ENCODE assay signal across 14 cellular contexts in the genomic region with DNA sequence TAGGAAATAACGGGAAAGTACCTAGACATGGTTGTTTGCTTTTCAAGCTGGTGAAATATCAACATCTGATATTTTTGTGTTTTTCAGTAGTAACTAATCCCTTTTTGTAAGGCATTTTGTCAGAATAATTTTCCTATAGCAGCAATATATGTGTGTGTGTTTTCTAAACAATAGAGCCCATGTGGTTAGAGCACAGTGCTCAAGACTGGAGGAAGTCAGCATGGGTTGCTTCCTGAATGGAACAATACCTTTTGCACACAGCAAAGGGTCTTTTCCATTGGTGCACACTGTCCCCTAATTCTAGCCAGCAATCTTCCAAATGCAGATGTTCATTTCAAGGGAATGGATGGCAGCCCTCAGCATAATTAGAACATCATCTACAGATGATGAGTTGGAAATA.
DNase-seq lines count a peak whose midpoint lies in the region; ATAC-seq and TF ChIP-seq lines count a peak whose summit lies in the region.
"Had no signal": no experiment of that assay in that cellular context is flagged by ENCODE, and none has a peak within 500 bp of the region (broad histone marks: within the 10 kb centered on the region; RNA-seq: fewer than 3 reads in every experiment).

No MANE protein-coding gene starts in this region.

- H3K23me2 ChIP-seq in H9 (ENCODE audit: insufficient read length, low read depth, low read length, poor library complexity, severe bottlenecking) = no peaks in the 10 kb centered on the region

- H3K14ac ChIP-seq in IMR-90 (replicated peaks; ENCODE audit: low read depth, low read length) (peak overlapping the region; percentile 88), H9 (ENCODE audit: insufficient read depth, low read length) (no peak overlapping the region)

- DNase-seq in IMR-90 = no peak
- no peak for DNase-seq in endothelial cell (ENCODE audit: low spot score)
- no peak for DNase-seq in suprapubic skin (ENCODE audit: low spot score in 2 of 2)
- no peak for DNase-seq in H9
- DNase-seq in PC-9 = no peak
- no peak for DNase-seq in sciatic nerve (ENCODE audit: low spot score)
- DNase-seq: activated B cell treated with CpG ODN at 0.5 μM for 24 hours; activated CD8-positive, alpha-beta memory T cell treated with anti-CD3 and anti-CD28 coated beads, Interleukin-2, amount 50 U/mL, for 48 hours; MV-4-11; NCI-H2227 treated with DMSO at 0.1 percent for 48 hours; stimulated activated naive CD8-positive, alpha-beta T cell treated with anti-CD3 and anti-CD28 coated beads, Interleukin-15, amount 100 ng/mL, for 72 hours had no signal

- ATAC-seq in IMR-90 (ENCODE audit: low read depth) (no peak), HG03565 (IDR thresholded peaks at IDR 0.05; ENCODE audit: unreplicated experiment) (no peak), sciatic nerve (no peak)
- ATAC-seq: stimulated activated naive CD8-positive, alpha-beta T cell treated with anti-CD3 and anti-CD28 coated beads, Interleukin-15, amount 100 ng/mL, for 72 hours had no signal

- peak overlapping the region; percentile 18; the same call in 1 of the 2 replicates for H3K4me2 ChIP-seq in IMR-90 (ENCODE audit: low read depth, low read length)
- H3K4me2 ChIP-seq in H9 (ENCODE audit: insufficient read depth, insufficient read length, low read length) = no peak overlapping the region
- H3K4me2 ChIP-seq in PC-9 = no peak overlapping the region

- H3K4ac ChIP-seq in IMR-90 (ENCODE audit: low read depth, low read length) (peak overlapping the region; percentile 93), H9 (ENCODE audit: low read depth, low read length) (no peak overlapping the region)

- H3K79me1 ChIP-seq in IMR-90 (ENCODE audit: low read depth in 1 of 2, low read length in 2 of 2) (no peaks in the 10 kb centered on the region), H9 (ENCODE audit: insufficient read depth, low read depth, low read length, poor library complexity, severe bottlenecking) (no peaks in the 10 kb centered on the region)

- no peaks in the 10 kb centered on the region for H4K20me1 ChIP-seq in IMR-90 (ENCODE audit: insufficient read depth, low read length)
- H4K20me1 ChIP-seq in H9 (ENCODE audit: control insufficient read depth, insufficient read depth, insufficient read length) = no peaks in the 10 kb centered on the region
- H4K20me1 ChIP-seq in PC-9 (ENCODE audit: insufficient read depth) = no peaks in the 10 kb centered on the region

- H4K91ac ChIP-seq in IMR-90 (ENCODE audit: insufficient read depth, low read depth, low read length) (peak overlapping the region; percentile 94), H9 (ENCODE audit: insufficient read length, low read depth, low read length) (no peak overlapping the region)

- peak overlapping the region; percentile 59; the same call in 1 of the 2 replicates for H3K56ac ChIP-seq in IMR-90 (ENCODE audit: extremely low read depth, insufficient read depth, low read length)
- no peak overlapping the region for H3K56ac ChIP-seq in H9 (ENCODE audit: insufficient read length, low read depth, low read length)

- H3K4me1 ChIP-seq in IMR-90 (ENCODE audit: control insufficient read depth, insufficient read depth, low read length) (peaks cover 14% of the 10 kb centered on the region), mucosa of rectum (ENCODE audit: control insufficient read depth in 2 of 2, insufficient read depth in 2 of 2, low read length in 2 of 2) (peaks cover 3% of the 10 kb centered on the region in 2 donors), suprapubic skin (no peaks in the 10 kb centered on the region), H9 (ENCODE audit: insufficient read depth, low read length) (no peaks in the 10 kb centered on the region; the same call in 1 of the 2 replicates), PC-9 (replicated peaks; ENCODE audit: insufficient read depth) (no peaks in the 10 kb centered on the region)

- H3K27ac ChIP-seq in IMR-90 (ENCODE audit: insufficient read depth, low read length) = peak overlapping the region; percentile 73
- peak overlapping the region; percentile 46 to 75 for H3K27ac ChIP-seq in mucosa of rectum (ENCODE audit: low read depth in 2 of 2, low read length in 2 of 2)
- H3K27ac ChIP-seq in suprapubic skin = peak overlapping the region; percentile 40
- H3K27ac ChIP-seq in H9 (ENCODE audit: insufficient read length, low read depth, low read length) = no peak overlapping the region
- no peak overlapping the region for H3K27ac ChIP-seq in PC-9

- no peak overlapping the region for H3T11ph ChIP-seq in H9 (ENCODE audit: low read length)

- no peak overlapping the region for H2BK12ac ChIP-seq in H9 (ENCODE audit: insufficient read length, low read depth, low read length)

- no peak overlapping the region for H2AK9ac ChIP-seq in IMR-90 (replicated peaks; ENCODE audit: low read depth, low read length, poor library complexity)

- H2BK5ac ChIP-seq in IMR-90 (ENCODE audit: low read depth, low read length, poor library complexity, severe bottlenecking) = peak overlapping the region; percentile 90
- no peak overlapping the region for H2BK5ac ChIP-seq in H9 (ENCODE audit: insufficient read length, low read length)

- peak overlapping the region; percentile 96 for H3K18ac ChIP-seq in IMR-90 (ENCODE audit: low read depth, low read length)
- no peak overlapping the region for H3K18ac ChIP-seq in H9 (ENCODE audit: insufficient read length, low read depth, low read length)

- H3K27me3 Mint-ChIP-seq in endothelial cell (ENCODE audit: unreplicated experiment) (no peaks in the 10 kb centered on the region), H9 (ENCODE audit: low read depth) (peaks cover 5% of the 10 kb centered on the region)

- intact Hi-C loops in IMR-90 (cut with micrococcal nuclease) (loop anchor here (1.0 kb wide), 1 partner anchor 74 kb away; no protein-coding TSS in a partner anchor), PC-9 (cut with micrococcal nuclease; ENCODE audit: unreplicated experiment) (no loop called here), sciatic nerve (cut with DNase I) (no loop called here)

- TF ChIP-seq POLR2A in IMR-90 (IDR thresholded peaks at IDR 0.05; ENCODE audit: low read depth, low read length) = no peak
- TF ChIP-seq POLR2A in suprapubic skin (IDR thresholded peaks at IDR 0.05) = no peak

- H2AK5ac ChIP-seq in IMR-90 (ENCODE audit: low read depth, low read length) (peak overlapping the region; percentile 93), H9 (ENCODE audit: insufficient read length, low read length) (no peak overlapping the region)

- TF ChIP-seq RAD21 in IMR-90 (IDR thresholded peaks at IDR 0.05; ENCODE audit: low read length) = no peak

- H3K9me2 ChIP-seq in PC-9 (ENCODE audit: insufficient read depth) = no peaks in the 10 kb centered on the region

- POLR2A ChIA-PET in IMR-90 (lab: Charles Lee; ENCODE audit: unreplicated experiment) = no interaction called here
- POLR2A ChIA-PET in PC-9 (lab: Charles Lee; ENCODE audit: unreplicated experiment) = interaction anchor here (0.7 kb wide), 1 partner anchor 125 kb away, joined by 3 read pairs; no protein-coding TSS in a partner anchor

- H3K9me3 Mint-ChIP-seq in endothelial cell (ENCODE audit: unreplicated experiment) = no peaks in the 10 kb centered on the region
- H3K9me3 Mint-ChIP-seq in H9 = no peaks in the 10 kb centered on the region
- H3K9me3 Mint-ChIP-seq: activated B cell treated with CpG ODN at 0.5 μM for 24 hours; activated naive CD4-positive, alpha-beta T cell treated with anti-CD3 and anti-CD28 coated beads, Interleukin-2, amount 50 U/mL, for 24 hours; stimulated activated naive CD8-positive, alpha-beta T cell treated with anti-CD3 and anti-CD28 coated beads, Interleukin-15, amount 100 ng/mL, for 72 hours had no signal

- H3K23ac ChIP-seq in IMR-90 (ENCODE audit: low read depth, low read length) (peak overlapping the region; percentile 54), H9 (ENCODE audit: insufficient read length, low read depth, low read length) (no peak overlapping the region)

- CTCF ChIA-PET in IMR-90 (lab: Yijun Ruan, JAX) = interaction anchor here (0.5 kb wide), 1 partner anchor 13 kb away, joined by 3 read pairs; no protein-coding TSS in a partner anchor
- CTCF ChIA-PET in PC-9 (lab: Charles Lee) = no interaction called here

- H3K79me2 ChIP-seq in H9 (ENCODE audit: insufficient read depth, low read length) (no peaks in the 10 kb centered on the region), PC-9 (ENCODE audit: low read depth) (no peaks in the 10 kb centered on the region)

- BruUV-seq in IMR-90 (replicated peaks; lab: Mats Ljungman, UMichigan) = no TSS peak
- BruUV-seq in PC-9 (replicated peaks; lab: Mats Ljungman, UMichigan) = no TSS peak

- no peak for TF ChIP-seq CTCF in IMR-90 (conservative IDR thresholded peaks at IDR 0.05; ENCODE audit: low read depth, low read length)
- no peak for TF ChIP-seq CTCF in endothelial cell (IDR thresholded peaks at IDR 0.05; ENCODE audit: unreplicated experiment)
- TF ChIP-seq CTCF in suprapubic skin (IDR thresholded peaks at IDR 0.05) = no peak
- TF ChIP-seq CTCF in H9 (conservative IDR thresholded peaks at IDR 0.05) = no peak
- TF ChIP-seq CTCF in PC-9 (conservative IDR thresholded peaks at IDR 0.05) = no peak

- no peak overlapping the region for H3K4me3 ChIP-seq in IMR-90 (ENCODE audit: insufficient read depth, low read depth, low read length)
- no peak overlapping the region for H3K4me3 ChIP-seq in mucosa of rectum (ENCODE audit: low read length in 2 of 2)
- H3K4me3 ChIP-seq in suprapubic skin = no peak overlapping the region
- H3K4me3 ChIP-seq in PC-9 = no peak overlapping the region

- WGBS in IMR-90 (ENCODE audit: extremely low coverage in 2 of 2, insufficient read length in 1 of 2), 2 experiments = no CpG with 5 or more reads among the region's 1 CpG
- WGBS in suprapubic skin = 81% methylated on average over 1 of the region's 1 CpG
- no CpG with 5 or more reads among the region's 1 CpG for WGBS in H9 (ENCODE audit: extremely low coverage, insufficient read length, low lambda C conversion rate)

- H2BK20ac ChIP-seq in IMR-90 (ENCODE audit: low read depth, low read length) = peak overlapping the region; percentile 66
- H2BK20ac ChIP-seq in H9 (ENCODE audit: low read depth, low read length, poor library complexity, severe bottlenecking) = no peak overlapping the region

- in situ Hi-C loops in IMR-90 (cut with MboI; ENCODE audit: low sequenced_read_pairs) = no loop called here

- peak overlapping the region; percentile 98 for H4K5ac ChIP-seq in IMR-90 (ENCODE audit: low read depth, low read length)
- H4K5ac ChIP-seq in H9 (ENCODE audit: insufficient read length, low read depth, low read length) = no peak overlapping the region

- no peaks in the 10 kb centered on the region for H3K9me3 ChIP-seq in IMR-90 (ENCODE audit: control insufficient read depth, insufficient read depth, low read length)
- H3K9me3 ChIP-seq in mucosa of rectum (ENCODE audit: control insufficient read depth in 2 of 2, low read length in 2 of 2) = no peaks in the 10 kb centered on the region
- no peaks in the 10 kb centered on the region for H3K9me3 ChIP-seq in suprapubic skin
- no peaks in the 10 kb centered on the region for H3K9me3 ChIP-seq in H9 (ENCODE audit: control insufficient read depth, low read depth, low read length)
- H3K9me3 ChIP-seq in PC-9 (ENCODE audit: insufficient read depth, low read depth) = no peaks in the 10 kb centered on the region

- H2BK15ac ChIP-seq in IMR-90 (ENCODE audit: low read depth, low read length) (peak overlapping the region; percentile 96), H9 (ENCODE audit: low read depth, low read length) (no peak overlapping the region)

- H2BK120ac ChIP-seq in IMR-90 (ENCODE audit: low read depth, low read length) (peak overlapping the region; percentile 93), H9 (ENCODE audit: low read depth, low read length, poor library complexity, severe bottlenecking) (no peak overlapping the region)

- H3F3A ChIP-seq in PC-9 (ENCODE audit: insufficient read depth, low read depth) = no peaks in the 10 kb centered on the region

- H2AFZ ChIP-seq in IMR-90 (replicated peaks; ENCODE audit: low read length, poor library complexity) (peak overlapping the region; percentile 26), H9 (ENCODE audit: low read length) (no peak overlapping the region), PC-9 (no peak overlapping the region)

- H3K36me3 Mint-ChIP-seq in endothelial cell (ENCODE audit: low read depth, unreplicated experiment) (no peaks in the 10 kb centered on the region), H9 (ENCODE audit: insufficient read depth in 1 of 3, low read depth in 3 of 3) (no peaks in the 10 kb centered on the region)

- no peak for TF ChIP-seq EP300 in suprapubic skin (IDR thresholded peaks at IDR 0.05)

- H3K9me1 ChIP-seq in IMR-90 (ENCODE audit: insufficient read depth, low read length) = peaks cover 10% of the 10 kb centered on the region

- H3K27me3 ChIP-seq in IMR-90 (ENCODE audit: control insufficient read depth, insufficient read depth, low read length) (no peaks in the 10 kb centered on the region), mucosa of rectum (ENCODE audit: control insufficient read depth in 2 of 2, insufficient read depth in 2 of 2, low read length in 2 of 2) (no peaks in the 10 kb centered on the region), suprapubic skin (no peaks in the 10 kb centered on the region), H9 (ENCODE audit: insufficient read depth, low read length) (no peaks in the 10 kb centered on the region), PC-9 (ENCODE audit: insufficient read depth, low read depth) (no peaks in the 10 kb centered on the region)

- no peaks in the 10 kb centered on the region for H3K36me3 ChIP-seq in IMR-90 (ENCODE audit: control insufficient read depth, insufficient read depth, low read length)
- no peaks in the 10 kb centered on the region for H3K36me3 ChIP-seq in mucosa of rectum (ENCODE audit: control insufficient read depth in 2 of 2, insufficient read depth in 2 of 2, low read length in 2 of 2)
- no peaks in the 10 kb centered on the region for H3K36me3 ChIP-seq in suprapubic skin
- H3K36me3 ChIP-seq in PC-9 (ENCODE audit: low read depth) = no peaks in the 10 kb centered on the region

- H3K27ac Mint-ChIP-seq in endothelial cell (ENCODE audit: unreplicated experiment) (peak overlapping the region; percentile 86), H9 (no peak overlapping the region)
- H3K27ac Mint-ChIP-seq: activated B cell treated with CpG ODN at 0.5 μM for 24 hours; activated naive CD4-positive, alpha-beta T cell treated with anti-CD3 and anti-CD28 coated beads, Interleukin-2, amount 50 U/mL, for 24 hours; stimulated activated naive CD8-positive, alpha-beta T cell treated with anti-CD3 and anti-CD28 coated beads, Interleukin-15, amount 100 ng/mL, for 72 hours had no signal

- peak overlapping the region; percentile 78 to 83 for H4K8ac ChIP-seq in IMR-90 (ENCODE audit: low read depth in 2 of 2, low read length in 2 of 2)
- H4K8ac ChIP-seq in H9 (replicated peaks; ENCODE audit: insufficient read length, low read depth, low read length) = no peak overlapping the region

- peak overlapping the region; percentile 40; the same call in 1 of the 2 replicates for H3K9ac ChIP-seq in IMR-90 (ENCODE audit: low read depth, low read length)
- H3K9ac ChIP-seq in mucosa of rectum (ENCODE audit: low read depth in 1 of 2, low read length in 2 of 2) = no peak overlapping the region
- H3K9ac ChIP-seq in H9 (ENCODE audit: extremely low read depth, insufficient read length, low read length) = no peak overlapping the region

- dilution Hi-C loops in IMR-90 (cut with HindIII; ENCODE audit: low sequenced_read_pairs, unreplicated experiment) = no loop called here

- H3K4me3 Mint-ChIP-seq in endothelial cell (ENCODE audit: unreplicated experiment) = no peak overlapping the region
- H3K4me3 Mint-ChIP-seq in H9 = no peak overlapping the region
- H3K4me3 Mint-ChIP-seq: activated B cell treated with CpG ODN at 0.5 μM for 24 hours; activated naive CD4-positive, alpha-beta T cell treated with anti-CD3 and anti-CD28 coated beads, Interleukin-2, amount 50 U/mL, for 24 hours; stimulated activated naive CD8-positive, alpha-beta T cell treated with anti-CD3 and anti-CD28 coated beads, Interleukin-15, amount 100 ng/mL, for 72 hours had no signal

- peaks cover 54% of the 10 kb centered on the region for H3K4me1 Mint-ChIP-seq in endothelial cell (ENCODE audit: unreplicated experiment)
- H3K4me1 Mint-ChIP-seq in H9 = peaks cover 14 to 16% of the 10 kb centered on the region in 2 experiments
- H3K4me1 Mint-ChIP-seq: activated B cell treated with CpG ODN at 0.5 μM for 24 hours; activated naive CD4-positive, alpha-beta T cell treated with anti-CD3 and anti-CD28 coated beads, Interleukin-2, amount 50 U/mL, for 24 hours; stimulated activated naive CD8-positive, alpha-beta T cell treated with anti-CD3 and anti-CD28 coated beads, Interleukin-15, amount 100 ng/mL, for 72 hours had no signal

Comparison
In these comparisons a context has a peak if more than half of its experiments do, and no peak if none do; other contexts are left out.
1. H3K27ac ChIP-seq: peak in IMR-90 (single experiment), mucosa of rectum (2 of 2) and suprapubic skin (single experiment); none in H9 (single experiment) and PC-9 (single experiment).